8 cellular contexts compared by ENCODE assay signal in genomic region chr3:52532838-52533622, GRCh38. TPM values are rescaled to one million over a fixed set of nuclear protein-coding genes. Genes with fewer than 3 reads are reported as not detected.
A peak's percentile ranks its signal among the peaks of the same experiment; 100 is the strongest.
DNase-seq lines count a peak whose midpoint lies in the region; ATAC-seq and TF ChIP-seq lines count a peak whose summit lies in the region.

No MANE protein-coding gene starts in this region.

- H3F3A ChIP-seq in neural progenitor cell (ENCODE audit: low read depth) = peaks cover 31% of the 10 kb centered on the region

- no peak for TF ChIP-seq CTCF in fibroblast of pulmonary artery (IDR thresholded peaks at IDR 0.05; ENCODE audit: low read length, missing control alignments)
- no peak for TF ChIP-seq CTCF in neural progenitor cell (IDR thresholded peaks at IDR 0.05)

- no peaks in the 10 kb centered on the region for H3K9me3 Mint-ChIP-seq in activated CD4-positive, alpha-beta memory T cell treated with anti-CD3 and anti-CD28 coated beads, Interleukin-2, amount 10 ng/mL, durations not matched to agents 7 days and 5 days
- H3K9me3 Mint-ChIP-seq in neural progenitor cell = no peaks in the 10 kb centered on the region

- H3K4me3 Mint-ChIP-seq in activated CD4-positive, alpha-beta memory T cell treated with anti-CD3 and anti-CD28 coated beads, Interleukin-2, amount 10 ng/mL, durations not matched to agents 7 days and 5 days = peak overlapping the region; percentile 76
- H3K4me3 Mint-ChIP-seq in neural progenitor cell = peak overlapping the region; percentile 88

- peaks cover 35% of the 10 kb centered on the region for H3K4me1 Mint-ChIP-seq in activated CD4-positive, alpha-beta memory T cell treated with anti-CD3 and anti-CD28 coated beads, Interleukin-2, amount 10 ng/mL, durations not matched to agents 7 days and 5 days
- H3K4me1 Mint-ChIP-seq in neural progenitor cell = peaks cover 34% of the 10 kb centered on the region

- H3K4me3 ChIP-seq in fibroblast of pulmonary artery (replicated peaks; ENCODE audit: low read depth, low read length) (peak overlapping the region; percentile 73), neural progenitor cell (peak overlapping the region; percentile 94)

- no peaks in the 10 kb centered on the region for H3K27me3 ChIP-seq in neural progenitor cell

- peak overlapping the region; percentile 62 for H3K27ac Mint-ChIP-seq in activated CD4-positive, alpha-beta memory T cell treated with anti-CD3 and anti-CD28 coated beads, Interleukin-2, amount 10 ng/mL, durations not matched to agents 7 days and 5 days
- no peak overlapping the region for H3K27ac Mint-ChIP-seq in neural progenitor cell

- no peaks in the 10 kb centered on the region for H3K36me3 ChIP-seq in neural progenitor cell

- peak overlapping the region; percentile 64 for H3K9ac ChIP-seq in neural progenitor cell

- H3K79me2 ChIP-seq in neural progenitor cell (ENCODE audit: low read depth) = peaks cover 54% of the 10 kb centered on the region

- peak overlapping the region; percentile 88 for H3K4me2 ChIP-seq in neural progenitor cell

- POLR2A ChIA-PET in activated CD4-positive, alpha-beta memory T cell treated with anti-CD3 and anti-CD28 coated beads, Interleukin-2, amount 10 ng/mL, durations not matched to agents 7 days and 5 days (lab: Charles Lee) = interaction anchor here (1.2 kb wide), 1 partner anchor 76 kb away, joined by 4 read pairs; no protein-coding TSS in a partner anchor

- no peak overlapping the region for H2AFZ ChIP-seq in neural progenitor cell (replicated peaks)

- CTCF ChIA-PET in activated CD4-positive, alpha-beta memory T cell treated with anti-CD3 and anti-CD28 coated beads, Interleukin-2, amount 10 ng/mL, durations not matched to agents 7 days and 5 days (lab: Charles Lee) = no interaction called here

- H3K36me3 Mint-ChIP-seq in activated CD4-positive, alpha-beta memory T cell treated with anti-CD3 and anti-CD28 coated beads, Interleukin-2, amount 10 ng/mL, durations not matched to agents 7 days and 5 days (ENCODE audit: low read depth) = peaks cover 10% of the 10 kb centered on the region
- H3K36me3 Mint-ChIP-seq in neural progenitor cell = peaks cover 1% of the 10 kb centered on the region

- H3K9me3 ChIP-seq in neural progenitor cell (ENCODE audit: low read depth) = no peaks in the 10 kb centered on the region

- H3K27ac ChIP-seq in neural progenitor cell = no peak overlapping the region

- no peaks in the 10 kb centered on the region for H3K27me3 Mint-ChIP-seq in activated CD4-positive, alpha-beta memory T cell treated with anti-CD3 and anti-CD28 coated beads, Interleukin-2, amount 10 ng/mL, durations not matched to agents 7 days and 5 days
- H3K27me3 Mint-ChIP-seq in neural progenitor cell (ENCODE audit: insufficient read depth, low read depth) = peaks cover 10% of the 10 kb centered on the region

- peaks cover 32% of the 10 kb centered on the region for H3K4me1 ChIP-seq in neural progenitor cell

- H4K20me1 ChIP-seq in neural progenitor cell (ENCODE audit: low read depth) = peaks cover 54% of the 10 kb centered on the region

- DNase-seq in CD1c-positive myeloid dendritic cell (ENCODE audit: extremely low spot score) (peak; percentile 22), fibroblast of pulmonary artery (ENCODE audit: low read depth) (peak; percentile 12), neural progenitor cell (ENCODE audit: low spot score) (peak; percentile 79)
- peak; percentile 42 for DNase-seq in activated CD4-positive, alpha-beta memory T cell treated with anti-CD3 and anti-CD28 coated beads, Interleukin-2, amount 10 ng/mL, durations not matched to agents 7 days and 5 days
- no peak for DNase-seq in NK-92 treated with Interleukin-12 subunit alpha and Interleukin-12 subunit beta, amount 100 ng/mL, for 24 hours (lab: John Stamatoyannopoulos, UW)

- ATAC-seq in HG02642 (IDR thresholded peaks at IDR 0.05; ENCODE audit: poor library complexity, unreplicated experiment) (peak; percentile 1), GM21360 (IDR thresholded peaks at IDR 0.05; ENCODE audit: unreplicated experiment) (no peak), GM19324 (IDR thresholded peaks at IDR 0.05; ENCODE audit: low FRiP score, unreplicated experiment) (no peak)

RNA-seq across cellular contexts. Expression of gene NT5DC2, which starts 0.6 kb away (rescaled TPM):
- 10 to 100 TPM; 26.2 to 28.1 TPM for total RNA-seq in activated CD4-positive, alpha-beta memory T cell treated with anti-CD3 and anti-CD28 coated beads, Interleukin-2, amount 10 ng/mL, durations not matched to agents 7 days and 5 days
- total RNA-seq in neural progenitor cell (ENCODE audit: low replicate concordance) = 210 and 364 TPM in 2 replicates

RNA-seq across cellular contexts. Expression of gene UQCC5, which starts 3.4 kb away (rescaled TPM):
- total RNA-seq in activated CD4-positive, alpha-beta memory T cell treated with anti-CD3 and anti-CD28 coated beads, Interleukin-2, amount 10 ng/mL, durations not matched to agents 7 days and 5 days = 10 to 100 TPM in 1 of 2 experiments, 1 to 10 TPM in 1; 8.7 to 10.7 TPM
- total RNA-seq in neural progenitor cell (ENCODE audit: low replicate concordance) = 2.0 and 2.4 TPM in 2 replicates

RNA-seq across cellular contexts. Expression of gene STAB1, which starts 37.9 kb away (rescaled TPM):
- not detected for total RNA-seq in activated CD4-positive, alpha-beta memory T cell treated with anti-CD3 and anti-CD28 coated beads, Interleukin-2, amount 10 ng/mL, durations not matched to agents 7 days and 5 days
- 0.06 TPM in 1 of 2 replicates, not detected in the other for total RNA-seq in neural progenitor cell (ENCODE audit: low replicate concordance)
